Comparison of ENCODE assay signal across 9 cellular contexts in the genomic region with DNA sequence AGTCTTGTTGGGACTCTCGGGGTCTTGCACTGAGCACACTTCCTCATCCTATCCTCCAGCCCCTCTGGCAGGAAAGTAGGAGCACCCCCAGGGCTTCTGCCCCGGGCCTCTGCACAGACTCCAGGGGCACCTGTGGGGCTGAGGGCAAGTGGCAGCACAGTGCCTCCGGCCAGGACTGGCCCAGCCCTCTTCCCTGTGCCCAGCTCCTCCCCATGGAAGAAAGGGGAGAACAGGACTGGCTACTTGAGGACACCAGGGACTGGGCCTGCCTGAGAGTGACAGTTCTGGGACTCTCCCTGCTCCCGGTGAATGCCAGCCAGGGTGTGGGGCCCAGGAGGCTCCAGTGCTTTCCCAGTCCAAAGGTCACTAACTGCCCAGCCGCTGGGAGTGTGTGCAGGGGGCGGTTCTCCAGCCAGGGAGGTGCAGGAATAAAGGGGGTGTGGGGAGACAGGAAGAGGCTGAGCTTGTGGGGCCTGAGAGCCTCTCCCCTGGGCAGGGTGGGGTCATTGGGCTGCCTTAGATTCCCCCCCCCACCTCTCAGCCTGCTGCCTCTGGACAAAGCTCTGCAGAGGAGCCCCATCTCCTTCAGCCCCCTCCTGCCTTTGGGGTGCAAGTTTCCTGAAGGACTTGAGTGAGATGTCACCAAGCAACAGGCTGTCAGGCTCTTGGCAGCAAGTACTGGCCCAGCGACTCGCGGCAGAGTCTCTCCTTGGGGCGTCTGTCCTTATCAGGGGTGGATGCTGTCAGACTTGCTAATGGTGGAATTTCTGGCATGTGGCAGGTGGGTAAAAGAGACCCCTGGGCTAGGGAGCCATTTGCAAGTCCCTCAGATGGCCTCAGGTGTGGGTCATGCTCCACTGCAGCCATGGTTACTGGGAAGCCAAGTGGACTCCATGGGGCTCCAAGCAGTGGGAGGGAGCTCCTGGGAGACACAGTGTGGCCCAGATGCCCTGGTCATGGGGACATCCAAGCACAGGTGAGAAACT. TPM values are rescaled to one million over a fixed set of nuclear protein-coding genes. Genes with fewer than 3 reads are reported as not detected.
A peak's percentile ranks its signal among the peaks of the same experiment; 100 is the strongest.
DNase-seq lines count a peak whose midpoint lies in the region; ATAC-seq and TF ChIP-seq lines count a peak whose summit lies in the region.
"Had no signal": no experiment of that assay in that cellular context is flagged by ENCODE, and none has a peak within 500 bp of the region (broad histone marks: within the 10 kb centered on the region; RNA-seq: fewer than 3 reads in every experiment).

No MANE protein-coding gene starts in this region.

- peak in 1 of 2 donors; percentile 58 for TF ChIP-seq POLR2A in heart left ventricle (IDR thresholded peaks at IDR 0.05)

- peak in 1 of 12 donors; percentile 10 for TF ChIP-seq CTCF in heart left ventricle (IDR thresholded peaks at IDR 0.05)
- no peak for TF ChIP-seq CTCF in CD8-positive, alpha-beta T cell (IDR thresholded peaks at IDR 0.05)
- TF ChIP-seq CTCF in BE2C (IDR thresholded peaks at IDR 0.05; ENCODE audit: low read depth, low read length) = no peak

- peaks cover 22% of the 10 kb centered on the region for H3K4me1 Mint-ChIP-seq in CD8-positive, alpha-beta T cell (ENCODE audit: low read depth)
- peaks cover 25 to 33% of the 10 kb centered on the region in 2 donors for H3K4me1 Mint-ChIP-seq in natural killer cell treated with Interleukin-12 subunit alpha and Interleukin-12 subunit beta and Interleukin-15 and Interleukin-18, amount 100 ng/mL, for 72 hours (ENCODE audit: low read depth in 2 of 2)

- H3K27ac ChIP-seq in heart left ventricle = peak overlapping the region; percentile 2 to 85 (median 64)
- H3K27ac ChIP-seq in CD8-positive, alpha-beta T cell (ENCODE audit: low read depth, low read length) = no peak overlapping the region

- H3K36me3 Mint-ChIP-seq in CD8-positive, alpha-beta T cell = no peaks in the 10 kb centered on the region
- H3K36me3 Mint-ChIP-seq in natural killer cell treated with Interleukin-12 subunit alpha and Interleukin-12 subunit beta and Interleukin-15 and Interleukin-18, amount 100 ng/mL, for 72 hours = no peaks in the 10 kb centered on the region

- no peaks in the 10 kb centered on the region for H3K9me3 ChIP-seq in heart left ventricle
- no peaks in the 10 kb centered on the region for H3K9me3 ChIP-seq in CD8-positive, alpha-beta T cell (ENCODE audit: low read length)
- H3K9me3 ChIP-seq in BE2C = no peaks in the 10 kb centered on the region

- H3K4me3 ChIP-seq in heart left ventricle (peak overlapping the region in 10 of 12 donors; percentile 16 to 46 (median 25)), BE2C (ENCODE audit: low read depth, low read length) (no peak overlapping the region)
- no peak overlapping the region for H3K4me3 ChIP-seq in CD8-positive, alpha-beta T cell (ENCODE audit: low read depth, low read length)

- H3K36me3 ChIP-seq in heart left ventricle = no peaks in the 10 kb centered on the region
- H3K36me3 ChIP-seq in CD8-positive, alpha-beta T cell (ENCODE audit: insufficient read depth, low read length) = no peaks in the 10 kb centered on the region
- no peaks in the 10 kb centered on the region for H3K36me3 ChIP-seq in BE2C

- DNase-seq in GOT3 (lab: John Stamatoyannopoulos, UW) (peak; percentile 23), RPMI7951 (ENCODE audit: low read depth) (peak; percentile 33), heart left ventricle (peak; percentile 78 to 92 (median 81)), retina (peak; percentile 45), CD1c-positive myeloid dendritic cell (ENCODE audit: extremely low spot score) (no peak), BE2C (no peak)
- DNase-seq in CD8-positive, alpha-beta T cell = no peak
- DNase-seq in natural killer cell treated with Interleukin-12 subunit alpha and Interleukin-12 subunit beta and Interleukin-15 and Interleukin-18, amount 100 ng/mL, for 72 hours (ENCODE audit: low spot score) = no peak
- DNase-seq: NCI-H2171 treated with DMSO at 0.1 percent for 48 hours had no signal

- intact Hi-C loops in heart left ventricle (cut with DNase I) = loop anchor here in 6 of 10 donors (1.0 to 10.0 kb wide), 6 partner anchors 18 to 202 kb away; partner anchors contain the start of genes CDKN2AIPNL (in 1 of the 6) and JADE2 (in 1 of the 6)
- intact Hi-C loops in CD8-positive, alpha-beta T cell (cut with DNase I, micrococcal nuclease) = no loop called here

- H3K4me3 Mint-ChIP-seq in CD8-positive, alpha-beta T cell = no peak overlapping the region
- no peak overlapping the region for H3K4me3 Mint-ChIP-seq in natural killer cell treated with Interleukin-12 subunit alpha and Interleukin-12 subunit beta and Interleukin-15 and Interleukin-18, amount 100 ng/mL, for 72 hours

- POLR2A ChIA-PET in CD8-positive, alpha-beta T cell (lab: Charles Lee) = interaction anchor here (0.6 to 0.9 kb wide), 3 partner anchors 17 to 35 kb away, joined by 3 read pairs; no protein-coding TSS in a partner anchor

- H3K4me1 ChIP-seq in heart left ventricle (peaks cover 5 to 46% (median 28%) of the 10 kb centered on the region in 12 donors), BE2C (peaks cover 15% of the 10 kb centered on the region)
- peaks cover 19% of the 10 kb centered on the region for H3K4me1 ChIP-seq in CD8-positive, alpha-beta T cell (ENCODE audit: insufficient read depth, low read length)

- peak; percentile 92 to 96 (median 94) for ATAC-seq in heart left ventricle
- ATAC-seq in CD8-positive, alpha-beta T cell = no peak
- ATAC-seq in natural killer cell treated with Interleukin-12 subunit alpha and Interleukin-12 subunit beta and Interleukin-15 and Interleukin-18, amount 100 ng/mL, for 72 hours = no peak

- H3K27me3 ChIP-seq in heart left ventricle (no peaks in the 10 kb centered on the region), BE2C (no peaks in the 10 kb centered on the region)
- H3K27me3 ChIP-seq in CD8-positive, alpha-beta T cell (ENCODE audit: insufficient read depth, low read length) = no peaks in the 10 kb centered on the region

- H3K9me3 Mint-ChIP-seq in CD8-positive, alpha-beta T cell = no peaks in the 10 kb centered on the region
- no peaks in the 10 kb centered on the region for H3K9me3 Mint-ChIP-seq in natural killer cell treated with Interleukin-12 subunit alpha and Interleukin-12 subunit beta and Interleukin-15 and Interleukin-18, amount 100 ng/mL, for 72 hours

- no peaks in the 10 kb centered on the region for H3K27me3 Mint-ChIP-seq in CD8-positive, alpha-beta T cell (ENCODE audit: low read depth)
- no peaks in the 10 kb centered on the region for H3K27me3 Mint-ChIP-seq in natural killer cell treated with Interleukin-12 subunit alpha and Interleukin-12 subunit beta and Interleukin-15 and Interleukin-18, amount 100 ng/mL, for 72 hours

- 19 to 55% (median 29%) methylated on average over 3 to 10 of the region's 10 CpGs for WGBS in heart left ventricle, 4 donors

- H3K27ac Mint-ChIP-seq in CD8-positive, alpha-beta T cell = no peak overlapping the region
- no peak overlapping the region for H3K27ac Mint-ChIP-seq in natural killer cell treated with Interleukin-12 subunit alpha and Interleukin-12 subunit beta and Interleukin-15 and Interleukin-18, amount 100 ng/mL, for 72 hours

- CTCF ChIA-PET in CD8-positive, alpha-beta T cell (lab: Charles Lee) = interaction anchor here (0.7 kb wide), 1 partner anchor 89 kb away, joined by 3 read pairs; no protein-coding TSS in a partner anchor

RNA-seq across cellular contexts. Expression of gene JADE2, which starts 19.1 kb away (rescaled TPM):
- 8.3 and 10.7 TPM in 2 replicates for total RNA-seq in RPMI7951 (2014; rRNA removed; shearing (Covaris generic))
- total RNA-seq in heart left ventricle = 10 to 100 TPM; 22.8 to 54.8 (median 33.9) TPM
- polyA plus RNA-seq in heart left ventricle = 10 to 100 TPM in 1 of 2 donors, 1 to 10 TPM in 1; 8.3 to 17.1 TPM
- 100 to 1,000 TPM; 126 to 133 TPM for total RNA-seq in CD8-positive, alpha-beta T cell
- 14.7 TPM for polyA plus RNA-seq in BE2C (2012; ENCODE audit: insufficient read depth, insufficient read length, low read depth)
- 10 to 100 TPM; 45.2 to 70.8 TPM for total RNA-seq in natural killer cell treated with Interleukin-12 subunit alpha and Interleukin-12 subunit beta and Interleukin-15 and Interleukin-18, amount 100 ng/mL, for 72 hours

Comparison
In these comparisons a context has a peak if more than half of its experiments do, and no peak if none do; other contexts are left out.
1. DNase-seq: peak in GOT3 (single experiment), RPMI7951 (single experiment), heart left ventricle (5 of 5) and retina (single experiment); none in CD8-positive, alpha-beta T cell (0 of 7), CD1c-positive myeloid dendritic cell (single experiment), BE2C (single experiment) and natural killer cell treated with Interleukin-12 subunit alpha and Interleukin-12 subunit beta and Interleukin-15 and Interleukin-18, amount 100 ng/mL, for 72 hours (single experiment).
2. ATAC-seq: peak in heart left ventricle (4 of 4); none in CD8-positive, alpha-beta T cell (single experiment) and natural killer cell treated with Interleukin-12 subunit alpha and Interleukin-12 subunit beta and Interleukin-15 and Interleukin-18, amount 100 ng/mL, for 72 hours (0 of 2).
3. H3K4me3 ChIP-seq: peak in heart left ventricle (10 of 12); none in CD8-positive, alpha-beta T cell (single experiment) and BE2C (single experiment).
4. intact Hi-C loops: an anchor here in heart left ventricle (1.0 to 10.0 kb wide); none called in CD8-positive, alpha-beta T cell.